ENCODE assay signal across 17 cellular contexts in genomic region chr4:125750399-125750798, GRCh38.
"Had no signal": no experiment of that assay in that cellular context is flagged by ENCODE, and none has a peak within 500 bp of the region (broad histone marks: within the 10 kb centered on the region; RNA-seq: fewer than 3 reads in every experiment).

No MANE protein-coding gene starts in this region.

- H3K9me3 ChIP-seq: psoas muscle, right lobe of liver, upper lobe of left lung had no signal

- H3K4me1 ChIP-seq: psoas muscle, right lobe of liver, upper lobe of left lung had no signal

- H3K36me3 Mint-ChIP-seq: activated naive CD8-positive, alpha-beta T cell; brain; natural killer cell treated with Interleukin-12 subunit alpha and Interleukin-12 subunit beta and Interleukin-15 and Interleukin-18, amount 100 ng/mL, for 72 hours had no signal

- H3K27ac ChIP-seq: psoas muscle, right lobe of liver, upper lobe of left lung had no signal

- FAIRE-seq: keratinocyte had no signal

- H3K4me3 Mint-ChIP-seq: activated CD4-positive, alpha-beta T cell treated with anti-CD3 and anti-CD28 coated beads, Interleukin-2, amount 10 ng/mL, durations not matched to agents 7 days and 5 days; activated naive CD8-positive, alpha-beta T cell; activated T-cell treated with anti-CD3 and anti-CD28 coated beads, Interleukin-2, amount 50 U/mL, for 72 hours; brain; central memory CD8-positive, alpha-beta T cell; natural killer cell treated with Interleukin-12 subunit alpha and Interleukin-12 subunit beta and Interleukin-15 and Interleukin-18, amount 100 ng/mL, for 72 hours; stimulated activated naive CD8-positive, alpha-beta T cell treated with anti-CD3 and anti-CD28 coated beads, Interleukin-15, amount 100 ng/mL, for 72 hours; T-helper 2 cell treated with Interferon-gamma antibody and Interleukin-4, amounts not matched to agents 5 μg/mL and 100 μg/mL, for 36 hours had no signal

- H3K27me3 ChIP-seq: right lobe of liver, upper lobe of left lung had no signal

- H3K4me1 Mint-ChIP-seq: activated CD4-positive, alpha-beta T cell treated with anti-CD3 and anti-CD28 coated beads, Interleukin-2, amount 10 ng/mL, durations not matched to agents 7 days and 5 days; central memory CD8-positive, alpha-beta T cell; stimulated activated naive CD8-positive, alpha-beta T cell treated with anti-CD3 and anti-CD28 coated beads, Interleukin-15, amount 100 ng/mL, for 72 hours had no signal

- H3K4me3 ChIP-seq: psoas muscle, right lobe of liver, upper lobe of left lung had no signal

- DNase-seq: activated CD4-positive, alpha-beta T cell treated with anti-CD3 and anti-CD28 coated beads, Interleukin-2, amount 10 ng/mL, durations not matched to agents 7 days and 5 days; activated CD8-positive, alpha-beta memory T cell treated with anti-CD3 and anti-CD28 coated beads, Interleukin-2, amount 50 U/mL, for 48 hours; activated gamma-delta T cell treated with Interleukin-2 at 50 U/mL for 16 hours; activated T-cell treated with anti-CD3 and anti-CD28 coated beads, Interleukin-2, amount 50 U/mL, for 72 hours; cortex of kidney; effector CD4-positive, alpha-beta T cell; occipital lobe; psoas muscle; right lobe of liver; stimulated activated naive CD8-positive, alpha-beta T cell treated with anti-CD3 and anti-CD28 coated beads, Interleukin-15, amount 100 ng/mL, for 72 hours; upper lobe of left lung had no signal

- H3K27ac Mint-ChIP-seq: activated CD4-positive, alpha-beta T cell treated with anti-CD3 and anti-CD28 coated beads, Interleukin-2, amount 10 ng/mL, durations not matched to agents 7 days and 5 days; activated naive CD8-positive, alpha-beta T cell; activated T-cell treated with anti-CD3 and anti-CD28 coated beads, Interleukin-2, amount 50 U/mL, for 72 hours; natural killer cell treated with Interleukin-12 subunit alpha and Interleukin-12 subunit beta and Interleukin-15 and Interleukin-18, amount 100 ng/mL, for 72 hours; stimulated activated naive CD8-positive, alpha-beta T cell treated with anti-CD3 and anti-CD28 coated beads, Interleukin-15, amount 100 ng/mL, for 72 hours; T-helper 2 cell treated with Interferon-gamma antibody and Interleukin-4, amounts not matched to agents 5 μg/mL and 100 μg/mL, for 36 hours had no signal

- H3K36me3 ChIP-seq: right lobe of liver, upper lobe of left lung had no signal

- H3K27me3 Mint-ChIP-seq: activated CD4-positive, alpha-beta T cell treated with anti-CD3 and anti-CD28 coated beads, Interleukin-2, amount 10 ng/mL, durations not matched to agents 7 days and 5 days; activated naive CD8-positive, alpha-beta T cell; brain; central memory CD8-positive, alpha-beta T cell; natural killer cell treated with Interleukin-12 subunit alpha and Interleukin-12 subunit beta and Interleukin-15 and Interleukin-18, amount 100 ng/mL, for 72 hours; stimulated activated naive CD8-positive, alpha-beta T cell treated with anti-CD3 and anti-CD28 coated beads, Interleukin-15, amount 100 ng/mL, for 72 hours had no signal

- ATAC-seq: activated T-cell treated with anti-CD3 and anti-CD28 coated beads, Interleukin-2, amount 50 U/mL, for 72 hours; natural killer cell treated with Interleukin-12 subunit alpha and Interleukin-12 subunit beta and Interleukin-15 and Interleukin-18, amount 100 ng/mL, for 72 hours; stimulated activated naive CD8-positive, alpha-beta T cell treated with anti-CD3 and anti-CD28 coated beads, Interleukin-15, amount 100 ng/mL, for 72 hours had no signal
